In genomic region chr1:7387053-7387861, GRCh38 we compare ENCODE assay signal across 1 cellular context.
TF ChIP-seq lines count a peak whose summit lies in the region.

No MANE protein-coding gene starts in this region.

TF ChIP-seq in neural cell, 6 proteins besides CTCF, POLR2A, EP300 and RAD21 (continued from another document):
- TF ChIP-seq REST (IDR thresholded peaks at IDR 0.05; ENCODE audit: borderline replicate concordance) (no peak), MXI1 (conservative IDR thresholded peaks at IDR 0.05; ENCODE audit: poor library complexity, severe bottlenecking) (no peak), EZH2 (IDR thresholded peaks at IDR 0.05; ENCODE audit: borderline replicate concordance, insufficient read depth, low read length, poor library complexity, severe bottlenecking) (no peak), TAF1 (IDR thresholded peaks at IDR 0.05; ENCODE audit: low read depth) (no peak)
